Comparison of ENCODE assay signal across 12 cellular contexts in the genomic region with DNA sequence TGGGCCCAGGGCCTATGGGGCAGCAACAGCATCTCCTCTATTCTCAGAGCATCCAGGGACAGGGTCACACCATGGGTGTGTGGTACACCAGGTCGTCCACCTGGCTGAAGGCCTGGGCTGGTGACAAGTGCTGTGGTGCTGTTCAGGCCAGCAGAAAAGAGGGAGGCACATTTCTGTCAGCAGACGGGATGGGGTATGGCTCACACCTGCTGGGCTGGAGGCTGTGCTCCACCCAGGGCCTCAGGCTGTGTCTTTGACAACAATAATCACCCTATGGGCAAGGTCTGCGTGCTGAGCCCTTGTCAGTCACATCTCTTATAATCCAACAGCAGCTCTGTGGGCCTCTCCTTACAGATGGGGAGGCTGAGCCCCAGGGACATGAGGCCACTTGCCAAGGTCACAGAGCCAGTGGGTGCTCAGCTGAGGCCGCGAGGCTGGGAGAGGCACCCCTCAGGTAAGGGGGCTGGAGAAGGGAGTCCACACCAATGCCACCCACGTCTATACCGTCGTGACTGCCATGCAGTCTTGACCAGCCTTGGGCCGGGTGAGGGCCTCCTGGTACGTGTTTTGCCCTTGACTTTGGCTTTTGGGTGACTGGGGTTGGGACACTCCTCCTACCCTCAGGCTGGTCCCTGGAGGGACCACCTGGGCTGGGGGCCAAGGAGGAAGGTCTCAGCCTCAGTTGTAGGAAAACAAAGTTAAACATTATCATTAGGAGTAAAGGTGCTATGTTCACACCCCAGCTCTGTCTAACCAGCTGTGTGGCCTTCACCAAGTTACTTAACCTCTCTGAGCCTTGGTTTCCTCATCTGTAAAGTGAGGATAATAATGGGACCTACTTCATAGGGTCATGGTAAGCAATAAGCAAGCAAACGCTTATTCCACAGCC. TPM values are rescaled to one million over a fixed set of nuclear protein-coding genes. Genes with fewer than 3 reads are reported as not detected.
DNase-seq lines count a peak whose midpoint lies in the region; ATAC-seq, FAIRE-seq and TF ChIP-seq lines count a peak whose summit lies in the region.
"Had no signal": no experiment of that assay in that cellular context is flagged by ENCODE, and none has a peak within 500 bp of the region (broad histone marks: within the 10 kb centered on the region; RNA-seq: fewer than 3 reads in every experiment).

No MANE protein-coding gene starts in this region.

- no peaks in the 10 kb centered on the region for H3K9me1 ChIP-seq in K562 (ENCODE audit: control insufficient read depth, insufficient read depth, low read length)

- H3K4me2 ChIP-seq in K562 (ENCODE audit: insufficient read depth, low read length), result no peak overlapping the region

- 19% methylated on average over 11 of the region's 11 CpGs for WGBS in K562 (ENCODE audit: insufficient coverage, low coverage, missing lambda C conversion rate)

- peaks cover under 1 to 48% of the 10 kb centered on the region in 2 experiments; a peak in 3 of 5 replicates for H3K4me1 ChIP-seq in K562 (replicated peaks in 1 of 2; ENCODE audit: control insufficient read depth in 2 of 2, insufficient read depth in 2 of 2, low read length in 2 of 2)

- no peak for TF ChIP-seq EP300 in K562 (IDR thresholded peaks at IDR 0.05; ENCODE audit: low read length)

- CTCF ChIA-PET in K562 (lab: Yijun Ruan, JAX; ENCODE audit: low intra/inter-chr PET ratio), result no interaction called here

- peak overlapping the region; percentile 79 to 86 (median 86) for H3K4me3 Mint-ChIP-seq in nephron

- H3K27me3 ChIP-seq in K562 (ENCODE audit: control insufficient read depth in 2 of 2, insufficient read depth in 2 of 2, low read length in 2 of 2), result peaks cover 0 to 28% of the 10 kb centered on the region in 2 experiments; a peak in 3 of 5 replicates
- H3K27me3 ChIP-seq: gastroesophageal sphincter had no signal

- POLR2A ChIA-PET in K562 (lab: Yijun Ruan, JAX), result interaction anchor here (0.8 kb wide), 1 partner anchor 68 kb away, joined by 4 read pairs; no protein-coding TSS in a partner anchor

- FAIRE-seq in K562 (lab: Jason Lieb, UNC), result no peak

- no peaks in the 10 kb centered on the region for H3K9me3 Mint-ChIP-seq in nephron

- H3K9me3 ChIP-seq in K562 (replicated peaks; ENCODE audit: control insufficient read depth, insufficient read depth, low read depth, low read length), result no peaks in the 10 kb centered on the region
- H3K9me3 ChIP-seq: gastroesophageal sphincter had no signal

- no peak overlapping the region for H3K27ac ChIP-seq in K562 (ENCODE audit: extremely low read depth, low read depth, low read length)

- H3K4me1 Mint-ChIP-seq in nephron, result peaks cover 12% of the 10 kb centered on the region

- no peaks in the 10 kb centered on the region for H3K36me3 Mint-ChIP-seq in nephron (ENCODE audit: low read depth)

- ATAC-seq in K562, result no peak
- no peak for ATAC-seq in HG03432 (IDR thresholded peaks at IDR 0.05; ENCODE audit: unreplicated experiment)
- no peak for ATAC-seq in HG03159 (IDR thresholded peaks at IDR 0.05; ENCODE audit: unreplicated experiment)
- ATAC-seq: gastroesophageal sphincter had no signal

- H3K79me2 ChIP-seq in K562 (ENCODE audit: control insufficient read depth, insufficient read depth, low read length), result no peaks in the 10 kb centered on the region

- intact Hi-C loops in K562 (cut with micrococcal nuclease), result loop anchor here (10.0 kb wide), 1 partner anchor 161 kb away; no protein-coding TSS in a partner anchor

- no peak overlapping the region for H3K4me3 ChIP-seq in K562
- H3K4me3 ChIP-seq: gastroesophageal sphincter had no signal

- no peak overlapping the region for H3K9ac ChIP-seq in K562 (ENCODE audit: insufficient read depth in 1 of 2, low read depth in 2 of 2, low read length in 2 of 2)

- 0 out of 2 replicates have a peak, but pooled peaks cover 2% of the 10 kb centered on the region for H4K20me1 ChIP-seq in K562 (replicated peaks; ENCODE audit: control insufficient read depth, insufficient read depth, low read length)

- no peaks in the 10 kb centered on the region for H3K36me3 ChIP-seq in K562 (ENCODE audit: control insufficient read depth, insufficient read depth, low read length)
- H3K36me3 ChIP-seq: gastroesophageal sphincter had no signal

- TF ChIP-seq CTCF in K562 (IDR thresholded peaks at IDR 0.05 in 2 of 3, conservative IDR thresholded peaks at IDR 0.05 in 1 of 3; ENCODE audit: insufficient read depth in 2 of 3, low read depth in 1 of 3, low read length in 3 of 3) (no peak), nephron (IDR thresholded peaks at IDR 0.05; ENCODE audit: unreplicated experiment in 3 of 3) (no peak)

- no peak overlapping the region for H2AFZ ChIP-seq in K562 (ENCODE audit: low read depth, low read length)

- H3K27ac Mint-ChIP-seq in nephron, result peak overlapping the region; percentile 75 to 92 (median 75)

- in situ Hi-C loops in K562 (cut with MboI), result no loop called here

- TF ChIP-seq POLR2A in K562 (conservative IDR thresholded peaks at IDR 0.05), result no peak

- H3K27me3 Mint-ChIP-seq in nephron (ENCODE audit: low read depth), result peaks cover 5% of the 10 kb centered on the region

- BruUV-seq in K562 (replicated peaks; lab: Mats Ljungman, UMichigan), result no TSS peak

- peak; percentile 3 for DNase-seq in stimulated activated CD4-positive, alpha-beta T cell treated with anti-CD3 and anti-CD28 coated beads, Interleukin-4, amount 100 ng/mL, for 24 hours
- DNase-seq in stimulated activated CD4-positive, alpha-beta T cell treated with anti-CD3 and anti-CD28 coated beads, Interleukin-12 subunit alpha, Interleukin-12 subunit beta, amount 100 ng/mL, for 4 hours, result no peak
- DNase-seq in K562 (ENCODE audit: extremely low read depth in 1 of 4, low spot score in 3 of 4) (no peak), NCI-H1092 treated with DMSO at 0.1 percent for 48 hours (lab: John Stamatoyannopoulos, UW) (no peak), activated gamma-delta T cell treated with Interleukin-2 at 50 U/mL for 16 hours (no peak)
- DNase-seq: C1 segment of cervical spinal cord; effector CD4-positive, alpha-beta T cell; OCI-M1 had no signal

- no peak for TF ChIP-seq RAD21 in K562 (CRISPR knock-in tag; conservative IDR thresholded peaks at IDR 0.05 in 1 of 2, IDR thresholded peaks at IDR 0.05 in 1 of 2)

TF ChIP-seq in K562, 482 proteins besides CTCF, POLR2A, EP300 and RAD21:
- TF ChIP-seq, protein P1, sequence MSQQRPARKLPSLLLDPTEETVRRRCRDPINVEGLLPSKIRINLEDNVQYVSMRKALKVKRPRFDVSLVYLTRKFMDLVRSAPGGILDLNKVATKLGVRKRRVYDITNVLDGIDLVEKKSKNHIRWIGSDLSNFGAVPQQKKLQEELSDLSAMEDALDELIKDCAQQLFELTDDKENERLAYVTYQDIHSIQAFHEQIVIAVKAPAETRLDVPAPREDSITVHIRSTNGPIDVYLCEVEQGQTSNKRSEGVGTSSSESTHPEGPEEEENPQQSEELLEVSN (IDR thresholded peaks at IDR 0.05; ENCODE audit: borderline replicate concordance in 1 of 2, extremely low read depth in 1 of 2, insufficient read depth in 1 of 2, insufficient read length in 1 of 2, low read depth in 1 of 2, low read length in 1 of 2, poor library complexity in 1 of 2, severe bottlenecking in 1 of 2), result no peak
- TF ChIP-seq BCOR (IDR thresholded peaks at IDR 0.05) (peak; percentile 66; the same call in 1 of the 2 replicates), RBM25 (IDR thresholded peaks at IDR 0.05; ENCODE audit: low read depth, low read length, severe bottlenecking) (peak; percentile 84), ZFP36 (IDR thresholded peaks at IDR 0.05; ENCODE audit: low read depth, low read length, partially characterized antibody) (peak; percentile 81), NR2F6 (CRISPR knock-in tag; IDR thresholded peaks at IDR 0.05) (no peak), MAFK (IDR thresholded peaks at IDR 0.05; ENCODE audit: low read length) (no peak)

RNA-seq across cellular contexts. Expression of a gene that starts 5.6 kb away (rescaled TPM):
- total RNA-seq in K562 (2011; cell fraction: chromatin; rRNA removed; ENCODE audit: low replicate concordance), result 7.0 and 16.3 TPM in 2 replicates
- 9.8 and 10.7 TPM in 2 replicates for total RNA-seq in K562 (2011; cell fraction: nucleolus; rRNA removed)
- total RNA-seq in K562 (2011; cell fraction: nucleoplasm; rRNA removed), result 6.6 and 7.6 TPM in 2 replicates
- total RNA-seq in K562 (2014; rRNA removed) (5.9 and 12.1 TPM in 2 replicates), K562 (2014; rRNA removed; fragmentation: Illumina TruSeq; extraction: Trizol) (1.6 and 2.0 TPM in 2 replicates), K562 (2015; rRNA removed; fragmentation: Illumina TruSeq; extraction: Trizol) (6.7 and 7.1 TPM in 2 replicates), K562 (2021) (7.3 and 7.4 TPM in 2 replicates)
- polyA plus RNA-seq in K562 (2011; rRNA removed) (1.6 and 1.8 TPM in 2 replicates), K562 (2014; fragmentation: Illumina TruSeq; extraction: Trizol) (3.8 and 4.2 TPM in 2 replicates), K562 (2014; fragmentation: Nextera tagmentation; extraction: Ambion mirVana) (under 1 TPM; 0.06 to 0.08 TPM), K562 (2014; rRNA removed) (4.0 and 4.5 TPM in 2 replicates)
- 2.4 and 6.4 TPM in 2 replicates for polyA plus RNA-seq in K562 (2011; cell fraction: cytosol; rRNA removed)
- polyA plus RNA-seq in K562 (2011; cell fraction: nucleus; rRNA removed), result 1.7 and 4.2 TPM in 2 replicates
- 7.4 and 9.3 TPM in 2 replicates for polyA plus RNA-seq in K562 (2012)
- 1.8 and 3.2 TPM in 2 replicates for polyA minus RNA-seq in K562 (2011; rRNA and poly(A)+ RNA removed)
- polyA minus RNA-seq in K562 (2011; cell fraction: cytosol; rRNA and poly(A)+ RNA removed), result 4.0 and 4.2 TPM in 2 replicates
- 7.3 and 11.7 TPM in 2 replicates for polyA minus RNA-seq in K562 (2011; cell fraction: nucleus; rRNA and poly(A)+ RNA removed)
